In the genomic region with DNA sequence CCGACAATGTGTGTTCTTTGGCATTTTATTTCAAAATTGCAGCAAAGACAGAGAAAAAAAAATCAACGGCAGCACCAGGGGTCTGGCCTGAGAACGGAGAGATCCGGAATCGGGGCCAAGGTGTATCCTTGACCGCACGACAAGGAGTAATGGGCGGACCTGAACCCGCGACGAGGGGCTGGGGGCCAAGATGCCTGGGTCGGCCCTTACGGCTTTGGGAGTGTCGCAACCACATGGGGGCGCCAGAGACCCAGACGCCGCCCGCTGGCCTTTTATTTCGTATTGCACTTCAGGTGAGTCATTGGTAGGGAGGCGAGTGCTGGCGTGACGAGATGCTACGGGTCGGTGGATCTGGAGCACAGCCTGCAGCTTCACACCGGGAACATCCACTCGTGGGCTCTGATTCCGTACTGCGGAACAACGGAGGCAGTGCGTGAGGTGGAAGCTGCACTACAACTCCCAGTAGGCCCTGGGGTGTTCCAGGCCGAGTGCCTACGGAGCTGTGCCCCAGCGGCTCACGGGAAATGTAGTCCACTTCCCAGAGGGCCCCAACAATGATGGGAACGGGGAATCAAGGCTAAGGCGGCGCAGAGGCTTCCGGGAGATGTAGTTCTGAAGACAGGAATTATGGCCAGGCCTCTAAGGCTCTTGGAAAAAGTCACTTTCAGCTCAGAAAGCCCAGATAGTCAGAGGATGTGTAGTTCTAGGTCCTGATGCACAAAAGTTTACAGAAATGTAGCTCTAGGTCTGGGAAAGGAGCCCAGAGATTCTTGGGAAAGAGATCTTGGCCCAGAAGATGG, we compare ENCODE assay signal across 8 cellular contexts. TPM values are rescaled to one million over a fixed set of nuclear protein-coding genes. Genes with fewer than 3 reads are reported as not detected.
DNase-seq lines count a peak whose midpoint lies in the region; ATAC-seq and TF ChIP-seq lines count a peak whose summit lies in the region.

No MANE protein-coding gene starts in this region.

- no peaks in the 10 kb centered on the region for H3K36me3 ChIP-seq in BE2C
- H3K36me3 ChIP-seq in duodenal mucosa (ENCODE audit: control insufficient read depth in 1 of 2, insufficient read depth in 2 of 2, low read length in 2 of 2) = no peaks in the 10 kb centered on the region

- no peaks in the 10 kb centered on the region for H3K36me3 Mint-ChIP-seq in activated CD4-positive, alpha-beta memory T cell treated with anti-CD3 and anti-CD28 coated beads for 36 hours

- TF ChIP-seq CTCF in BE2C (IDR thresholded peaks at IDR 0.05; ENCODE audit: low read depth, low read length) (peak; percentile 92), lower leg skin (IDR thresholded peaks at IDR 0.05) (peak in 1 of 3 donors; percentile 92)

- no peaks in the 10 kb centered on the region for H3K9me3 ChIP-seq in BE2C
- H3K9me3 ChIP-seq in duodenal mucosa (ENCODE audit: control insufficient read depth in 1 of 2, low read length in 2 of 2) = no peaks in the 10 kb centered on the region

- peak overlapping the region; percentile 84 for H3K27ac Mint-ChIP-seq in activated CD4-positive, alpha-beta memory T cell treated with anti-CD3 and anti-CD28 coated beads for 36 hours

- TF ChIP-seq POLR2A in lower leg skin (IDR thresholded peaks at IDR 0.05) = no peak

- intact Hi-C loops in activated CD4-positive, alpha-beta memory T cell treated with anti-CD3 and anti-CD28 coated beads for 36 hours (cut with micrococcal nuclease) = loop anchor here (1.0 to 5.0 kb wide), 5 partner anchors 16 to 198 kb away; a partner anchor contains a TSS
- intact Hi-C loops in lower leg skin (cut with DNase I; ENCODE audit: low total_unique reads) = loop anchor here (5.0 kb wide), 1 partner anchor 37 kb away; no protein-coding TSS in a partner anchor

- no peaks in the 10 kb centered on the region for H3K9me3 Mint-ChIP-seq in activated CD4-positive, alpha-beta memory T cell treated with anti-CD3 and anti-CD28 coated beads for 36 hours

- no peak overlapping the region for H3K27ac ChIP-seq in duodenal mucosa (ENCODE audit: low read depth, low read length)

- 0 to 1% methylated on average over 21 to 37 of the region's 38 CpGs for whole genome bisulfite sequencing in lower leg skin, 2 donors

- peak; percentile 74 for ATAC-seq in GM19351 (IDR thresholded peaks at IDR 0.05; ENCODE audit: unreplicated experiment)
- ATAC-seq in HG03521 (IDR thresholded peaks at IDR 0.05; ENCODE audit: unreplicated experiment) = peak; percentile 79

- H3K4me1 Mint-ChIP-seq in activated CD4-positive, alpha-beta memory T cell treated with anti-CD3 and anti-CD28 coated beads for 36 hours (ENCODE audit: low read depth) = peaks cover 7% of the 10 kb centered on the region

- peak overlapping the region; percentile 54 to 67 for H3K9ac ChIP-seq in duodenal mucosa (ENCODE audit: low read depth in 1 of 2, low read length in 2 of 2)

- DNase-seq in BE2C (peak; percentile 92), NCI-H774 (lab: John Stamatoyannopoulos, UW) (peak; percentile 43), lower leg skin (ENCODE audit: low spot score in 2 of 2) (peak; percentile 93 to 97)
- peak; percentile 89 for DNase-seq in activated CD4-positive, alpha-beta memory T cell treated with anti-CD3 and anti-CD28 coated beads for 36 hours
- DNase-seq in stimulated activated CD4-positive, alpha-beta T cell treated with anti-CD3 and anti-CD28 coated beads, Interleukin-4, amount 100 ng/mL, for 24 hours = peak; percentile 85

- H3K4me3 Mint-ChIP-seq in activated CD4-positive, alpha-beta memory T cell treated with anti-CD3 and anti-CD28 coated beads for 36 hours = peak overlapping the region; percentile 89

- H3K4me1 ChIP-seq in BE2C (no peaks in the 10 kb centered on the region; the same call in 1 of the 2 replicates), duodenal mucosa (ENCODE audit: control insufficient read depth in 1 of 2, insufficient read depth in 2 of 2, low read length in 2 of 2) (peaks cover 0 to 13% of the 10 kb centered on the region in 2 donors)

- H3K4me3 ChIP-seq in BE2C (ENCODE audit: low read depth, low read length) = peak overlapping the region; percentile 62
- H3K4me3 ChIP-seq in duodenal mucosa (ENCODE audit: low read depth in 1 of 2, low read length in 2 of 2) = peak overlapping the region; percentile 77 to 84
- H3K4me3 ChIP-seq in lower leg skin (ENCODE audit: low read depth, poor library complexity, severe bottlenecking) = no peak overlapping the region

- no peaks in the 10 kb centered on the region for H3K27me3 ChIP-seq in BE2C
- H3K27me3 ChIP-seq in duodenal mucosa (ENCODE audit: control insufficient read depth in 1 of 2, insufficient read depth in 2 of 2, low read length in 2 of 2) = no peaks in the 10 kb centered on the region

- POLR2A ChIA-PET in activated CD4-positive, alpha-beta memory T cell treated with anti-CD3 and anti-CD28 coated beads for 36 hours (lab: Charles Lee) = interaction anchor here (0.8 to 1.5 kb wide), 2 partner anchors 42 to 197 kb away, joined by 3 to 4 read pairs; a partner anchor contains a TSS

- H3K27me3 Mint-ChIP-seq in activated CD4-positive, alpha-beta memory T cell treated with anti-CD3 and anti-CD28 coated beads for 36 hours = no peaks in the 10 kb centered on the region

- CTCF ChIA-PET in activated CD4-positive, alpha-beta memory T cell treated with anti-CD3 and anti-CD28 coated beads for 36 hours (lab: Charles Lee) = interaction anchor here (0.5 to 5.0 kb wide), 42 partner anchors 10 to 586 kb away, joined by 3 to 73 read pairs (median 5); a partner anchor contains a TSS

RNA-seq across cellular contexts. Expression of a gene that starts 15.6 kb away (rescaled TPM):
- 56.1 TPM for polyA plus RNA-seq in BE2C (2012; ENCODE audit: insufficient read depth, insufficient read length, low read depth)
- total RNA-seq in activated CD4-positive, alpha-beta memory T cell treated with anti-CD3 and anti-CD28 coated beads for 36 hours = 10 to 100 TPM; 59.8 to 61.5 TPM
- 10 to 100 TPM; 20.3 to 61.4 (median 38.6) TPM for total RNA-seq in lower leg skin

RNA-seq across cellular contexts. Expression of a gene that starts 39.9 kb away (rescaled TPM):
- polyA plus RNA-seq in BE2C (2012; ENCODE audit: insufficient read depth, insufficient read length, low read depth) = 9.5 TPM
- total RNA-seq in activated CD4-positive, alpha-beta memory T cell treated with anti-CD3 and anti-CD28 coated beads for 36 hours = not detected
- total RNA-seq in lower leg skin = not detected

RNA-seq across cellular contexts. Expression of a gene that starts 41.0 kb away (rescaled TPM):
- polyA plus RNA-seq in BE2C (2012; ENCODE audit: insufficient read depth, insufficient read length, low read depth) = 11.4 TPM
- total RNA-seq in activated CD4-positive, alpha-beta memory T cell treated with anti-CD3 and anti-CD28 coated beads for 36 hours = under 1 TPM in 1 of 2 experiments, not detected in 1; 0.31 TPM
- 1 to 10 TPM; 1.6 to 6.6 (median 5.4) TPM for total RNA-seq in lower leg skin

RNA-seq across cellular contexts. Expression of a gene that starts 42.8 kb away (rescaled TPM):
- 6.3 TPM for polyA plus RNA-seq in BE2C (2012; ENCODE audit: insufficient read depth, insufficient read length, low read depth)
- under 1 TPM; 0.36 to 0.40 TPM for total RNA-seq in activated CD4-positive, alpha-beta memory T cell treated with anti-CD3 and anti-CD28 coated beads for 36 hours
- 1 to 10 TPM; 1.7 to 4.9 (median 3.5) TPM for total RNA-seq in lower leg skin

RNA-seq across cellular contexts. Expression of a gene that starts 48.5 kb away (rescaled TPM):
- not detected for polyA plus RNA-seq in BE2C (2012; ENCODE audit: insufficient read depth, insufficient read length, low read depth)
- total RNA-seq in activated CD4-positive, alpha-beta memory T cell treated with anti-CD3 and anti-CD28 coated beads for 36 hours = not detected
- not detected for total RNA-seq in lower leg skin

Comparison
In these comparisons a context has a peak if more than half of its experiments do, and no peak if none do; other contexts are left out.
1. DNase-seq: peak in every context shown above with its lines; median percentile 95 in lower leg skin; 92 in BE2C; 89 in activated CD4-positive, alpha-beta memory T cell treated with anti-CD3 and anti-CD28 coated beads for 36 hours; 85 in stimulated activated CD4-positive, alpha-beta T cell treated with anti-CD3 and anti-CD28 coated beads, Interleukin-4, amount 100 ng/mL, for 24 hours; 43 in NCI-H774.